1 cellular context compared by ENCODE assay signal in the genomic region with DNA sequence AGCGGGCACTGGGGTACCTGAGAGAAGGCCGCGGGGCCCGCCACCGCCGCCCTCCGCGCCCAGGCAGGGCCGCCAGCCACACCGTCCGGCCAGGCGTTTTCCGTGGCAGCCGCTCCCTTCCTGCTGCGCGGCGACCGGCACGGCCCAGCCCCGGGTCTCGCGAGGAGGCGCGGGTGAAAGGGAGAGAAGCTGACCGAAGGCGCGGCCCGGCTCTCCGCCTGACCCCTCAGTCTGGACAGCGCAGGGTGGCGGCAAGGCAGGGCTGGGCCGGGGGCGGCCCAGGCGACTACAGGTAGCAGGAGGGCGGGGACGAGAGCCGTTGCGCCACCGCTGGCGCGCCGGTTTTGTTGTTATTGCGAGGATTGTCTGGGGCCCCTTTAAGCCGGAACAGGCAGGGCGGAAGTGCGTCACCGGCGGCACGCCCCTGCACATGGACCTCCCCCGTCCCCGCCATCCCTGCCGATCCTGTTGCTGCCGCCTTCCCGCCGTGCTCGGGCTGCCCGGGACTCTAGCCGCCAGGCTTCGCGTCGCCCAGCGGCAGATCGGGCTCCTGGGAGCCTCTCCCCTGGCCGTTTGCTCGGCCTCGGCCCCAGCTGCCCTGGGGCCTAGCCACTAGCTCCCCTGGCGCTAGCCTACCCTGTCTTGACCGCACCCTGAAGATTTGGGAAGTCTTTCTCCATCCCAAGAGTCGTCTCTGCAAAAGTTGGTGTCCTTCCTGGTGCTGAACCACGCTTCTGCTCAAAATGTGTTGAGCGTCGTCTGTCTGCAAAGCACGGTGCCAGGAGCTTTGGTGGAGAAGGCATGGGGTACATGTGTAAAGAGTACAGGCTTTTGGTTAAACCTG.
TF ChIP-seq lines count a peak whose summit lies in the region.

A gene with protein sequence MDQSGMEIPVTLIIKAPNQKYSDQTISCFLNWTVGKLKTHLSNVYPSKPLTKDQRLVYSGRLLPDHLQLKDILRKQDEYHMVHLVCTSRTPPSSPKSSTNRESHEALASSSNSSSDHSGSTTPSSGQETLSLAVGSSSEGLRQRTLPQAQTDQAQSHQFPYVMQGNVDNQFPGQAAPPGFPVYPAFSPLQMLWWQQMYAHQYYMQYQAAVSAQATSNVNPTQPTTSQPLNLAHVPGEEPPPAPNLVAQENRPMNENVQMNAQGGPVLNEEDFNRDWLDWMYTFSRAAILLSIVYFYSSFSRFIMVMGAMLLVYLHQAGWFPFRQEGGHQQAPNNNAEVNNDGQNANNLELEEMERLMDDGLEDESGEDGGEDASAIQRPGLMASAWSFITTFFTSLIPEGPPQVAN (minus strand): TSS at position 352 of the 844 bp plus-strand sequence. CDS start 805 bp downstream, outside the sequence.

TF ChIP-seq in HepG2, 621 proteins besides CTCF, POLR2A, EP300 and RAD21 (continued from another document and continues in another):
- TF ChIP-seq, protein P1, sequence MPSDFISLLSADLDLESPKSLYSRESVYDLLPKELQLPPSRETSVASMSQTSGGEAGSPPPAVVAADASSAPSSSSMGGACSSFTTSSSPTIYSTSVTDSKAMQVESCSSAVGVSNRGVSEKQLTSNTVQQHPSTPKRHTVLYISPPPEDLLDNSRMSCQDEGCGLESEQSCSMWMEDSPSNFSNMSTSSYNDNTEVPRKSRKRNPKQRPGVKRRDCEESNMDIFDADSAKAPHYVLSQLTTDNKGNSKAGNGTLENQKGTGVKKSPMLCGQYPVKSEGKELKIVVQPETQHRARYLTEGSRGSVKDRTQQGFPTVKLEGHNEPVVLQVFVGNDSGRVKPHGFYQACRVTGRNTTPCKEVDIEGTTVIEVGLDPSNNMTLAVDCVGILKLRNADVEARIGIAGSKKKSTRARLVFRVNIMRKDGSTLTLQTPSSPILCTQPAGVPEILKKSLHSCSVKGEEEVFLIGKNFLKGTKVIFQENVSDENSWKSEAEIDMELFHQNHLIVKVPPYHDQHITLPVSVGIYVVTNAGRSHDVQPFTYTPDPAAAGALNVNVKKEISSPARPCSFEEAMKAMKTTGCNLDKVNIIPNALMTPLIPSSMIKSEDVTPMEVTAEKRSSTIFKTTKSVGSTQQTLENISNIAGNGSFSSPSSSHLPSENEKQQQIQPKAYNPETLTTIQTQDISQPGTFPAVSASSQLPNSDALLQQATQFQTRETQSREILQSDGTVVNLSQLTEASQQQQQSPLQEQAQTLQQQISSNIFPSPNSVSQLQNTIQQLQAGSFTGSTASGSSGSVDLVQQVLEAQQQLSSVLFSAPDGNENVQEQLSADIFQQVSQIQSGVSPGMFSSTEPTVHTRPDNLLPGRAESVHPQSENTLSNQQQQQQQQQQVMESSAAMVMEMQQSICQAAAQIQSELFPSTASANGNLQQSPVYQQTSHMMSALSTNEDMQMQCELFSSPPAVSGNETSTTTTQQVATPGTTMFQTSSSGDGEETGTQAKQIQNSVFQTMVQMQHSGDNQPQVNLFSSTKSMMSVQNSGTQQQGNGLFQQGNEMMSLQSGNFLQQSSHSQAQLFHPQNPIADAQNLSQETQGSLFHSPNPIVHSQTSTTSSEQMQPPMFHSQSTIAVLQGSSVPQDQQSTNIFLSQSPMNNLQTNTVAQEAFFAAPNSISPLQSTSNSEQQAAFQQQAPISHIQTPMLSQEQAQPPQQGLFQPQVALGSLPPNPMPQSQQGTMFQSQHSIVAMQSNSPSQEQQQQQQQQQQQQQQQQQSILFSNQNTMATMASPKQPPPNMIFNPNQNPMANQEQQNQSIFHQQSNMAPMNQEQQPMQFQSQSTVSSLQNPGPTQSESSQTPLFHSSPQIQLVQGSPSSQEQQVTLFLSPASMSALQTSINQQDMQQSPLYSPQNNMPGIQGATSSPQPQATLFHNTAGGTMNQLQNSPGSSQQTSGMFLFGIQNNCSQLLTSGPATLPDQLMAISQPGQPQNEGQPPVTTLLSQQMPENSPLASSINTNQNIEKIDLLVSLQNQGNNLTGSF (CRISPR knock-in tag; IDR thresholded peaks at IDR 0.05) = no peak
- peak; percentile 70; the same call in 1 of the 2 replicates for TF ChIP-seq ZNF430 (CRISPR knock-in tag; IDR thresholded peaks at IDR 0.05)
- TF ChIP-seq, protein P2, sequence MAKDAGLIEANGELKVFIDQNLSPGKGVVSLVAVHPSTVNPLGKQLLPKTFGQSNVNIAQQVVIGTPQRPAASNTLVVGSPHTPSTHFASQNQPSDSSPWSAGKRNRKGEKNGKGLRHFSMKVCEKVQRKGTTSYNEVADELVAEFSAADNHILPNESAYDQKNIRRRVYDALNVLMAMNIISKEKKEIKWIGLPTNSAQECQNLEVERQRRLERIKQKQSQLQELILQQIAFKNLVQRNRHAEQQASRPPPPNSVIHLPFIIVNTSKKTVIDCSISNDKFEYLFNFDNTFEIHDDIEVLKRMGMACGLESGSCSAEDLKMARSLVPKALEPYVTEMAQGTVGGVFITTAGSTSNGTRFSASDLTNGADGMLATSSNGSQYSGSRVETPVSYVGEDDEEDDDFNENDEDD (CRISPR knock-in tag; IDR thresholded peaks at IDR 0.05; ENCODE audit: borderline replicate concordance) = peak; percentile 73; the same call in 1 of the 2 replicates
- TF ChIP-seq DNMT3B (CRISPR knock-in tag; conservative IDR thresholded peaks at IDR 0.05) = no peak; the same call in 1 of the 2 replicates
- no peak for TF ChIP-seq PTBP1 (IDR thresholded peaks at IDR 0.05; ENCODE audit: low read depth, low read length, poor library complexity, severe bottlenecking)
- peak; percentile 89 for TF ChIP-seq ZNF761 (CRISPR knock-in tag; conservative IDR thresholded peaks at IDR 0.05)
- no peak for TF ChIP-seq PRMT3 (CRISPR knock-in tag; IDR thresholded peaks at IDR 0.05; ENCODE audit: borderline replicate concordance, low read depth)
- TF ChIP-seq ZFP62 (CRISPR knock-in tag; IDR thresholded peaks at IDR 0.05) = no peak
- TF ChIP-seq ZC3H13 (CRISPR knock-in tag; IDR thresholded peaks at IDR 0.05) = peak; percentile 87
- TF ChIP-seq ZKSCAN5 (CRISPR knock-in tag; IDR thresholded peaks at IDR 0.05) = no peak
- no peak for TF ChIP-seq MZF1 (CRISPR knock-in tag; IDR thresholded peaks at IDR 0.05; ENCODE audit: borderline replicate concordance)
- TF ChIP-seq, protein P3, sequence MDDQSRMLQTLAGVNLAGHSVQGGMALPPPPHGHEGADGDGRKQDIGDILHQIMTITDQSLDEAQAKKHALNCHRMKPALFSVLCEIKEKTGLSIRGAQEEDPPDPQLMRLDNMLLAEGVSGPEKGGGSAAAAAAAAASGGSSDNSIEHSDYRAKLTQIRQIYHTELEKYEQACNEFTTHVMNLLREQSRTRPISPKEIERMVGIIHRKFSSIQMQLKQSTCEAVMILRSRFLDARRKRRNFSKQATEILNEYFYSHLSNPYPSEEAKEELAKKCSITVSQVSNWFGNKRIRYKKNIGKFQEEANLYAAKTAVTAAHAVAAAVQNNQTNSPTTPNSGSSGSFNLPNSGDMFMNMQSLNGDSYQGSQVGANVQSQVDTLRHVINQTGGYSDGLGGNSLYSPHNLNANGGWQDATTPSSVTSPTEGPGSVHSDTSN (CRISPR knock-in tag; IDR thresholded peaks at IDR 0.05; ENCODE audit: borderline replicate concordance) = no peak
- TF ChIP-seq MBD4 (IDR thresholded peaks at IDR 0.05; ENCODE audit: borderline replicate concordance, low read length) = no peak
- TF ChIP-seq BCL6 (CRISPR knock-in tag; IDR thresholded peaks at IDR 0.05) = 0 out of 2 replicates have a peak, but pooled peaks have one; percentile 53
- TF ChIP-seq TAF1 (CRISPR knock-in tag; IDR thresholded peaks at IDR 0.05) = peak; percentile 88
- TF ChIP-seq HCFC1 (IDR thresholded peaks at IDR 0.05; ENCODE audit: low read depth, low read length) = peak; percentile 42; the same call in 1 of the 2 replicates
- TF ChIP-seq ZNF598 (CRISPR knock-in tag; IDR thresholded peaks at IDR 0.05; ENCODE audit: borderline replicate concordance) = peak; percentile 92; the same call in 1 of the 2 replicates
- peak; percentile 63; the same call in 1 of the 2 replicates for TF ChIP-seq ZNF543 (CRISPR knock-in tag; IDR thresholded peaks at IDR 0.05)
- no peak; the same call in 1 of the 2 replicates for TF ChIP-seq AHR (CRISPR knock-in tag; IDR thresholded peaks at IDR 0.05)
- TF ChIP-seq, protein P4, sequence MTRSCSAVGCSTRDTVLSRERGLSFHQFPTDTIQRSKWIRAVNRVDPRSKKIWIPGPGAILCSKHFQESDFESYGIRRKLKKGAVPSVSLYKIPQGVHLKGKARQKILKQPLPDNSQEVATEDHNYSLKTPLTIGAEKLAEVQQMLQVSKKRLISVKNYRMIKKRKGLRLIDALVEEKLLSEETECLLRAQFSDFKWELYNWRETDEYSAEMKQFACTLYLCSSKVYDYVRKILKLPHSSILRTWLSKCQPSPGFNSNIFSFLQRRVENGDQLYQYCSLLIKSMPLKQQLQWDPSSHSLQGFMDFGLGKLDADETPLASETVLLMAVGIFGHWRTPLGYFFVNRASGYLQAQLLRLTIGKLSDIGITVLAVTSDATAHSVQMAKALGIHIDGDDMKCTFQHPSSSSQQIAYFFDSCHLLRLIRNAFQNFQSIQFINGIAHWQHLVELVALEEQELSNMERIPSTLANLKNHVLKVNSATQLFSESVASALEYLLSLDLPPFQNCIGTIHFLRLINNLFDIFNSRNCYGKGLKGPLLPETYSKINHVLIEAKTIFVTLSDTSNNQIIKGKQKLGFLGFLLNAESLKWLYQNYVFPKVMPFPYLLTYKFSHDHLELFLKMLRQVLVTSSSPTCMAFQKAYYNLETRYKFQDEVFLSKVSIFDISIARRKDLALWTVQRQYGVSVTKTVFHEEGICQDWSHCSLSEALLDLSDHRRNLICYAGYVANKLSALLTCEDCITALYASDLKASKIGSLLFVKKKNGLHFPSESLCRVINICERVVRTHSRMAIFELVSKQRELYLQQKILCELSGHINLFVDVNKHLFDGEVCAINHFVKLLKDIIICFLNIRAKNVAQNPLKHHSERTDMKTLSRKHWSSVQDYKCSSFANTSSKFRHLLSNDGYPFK (CRISPR knock-in tag; IDR thresholded peaks at IDR 0.05; ENCODE audit: borderline replicate concordance) = peak; percentile 64; the same call in 1 of the 2 replicates
- peak; percentile 95 for TF ChIP-seq CEBPB (IDR thresholded peaks at IDR 0.05; ENCODE audit: borderline replicate concordance, low read depth, low read length)
- TF ChIP-seq, protein P5, sequence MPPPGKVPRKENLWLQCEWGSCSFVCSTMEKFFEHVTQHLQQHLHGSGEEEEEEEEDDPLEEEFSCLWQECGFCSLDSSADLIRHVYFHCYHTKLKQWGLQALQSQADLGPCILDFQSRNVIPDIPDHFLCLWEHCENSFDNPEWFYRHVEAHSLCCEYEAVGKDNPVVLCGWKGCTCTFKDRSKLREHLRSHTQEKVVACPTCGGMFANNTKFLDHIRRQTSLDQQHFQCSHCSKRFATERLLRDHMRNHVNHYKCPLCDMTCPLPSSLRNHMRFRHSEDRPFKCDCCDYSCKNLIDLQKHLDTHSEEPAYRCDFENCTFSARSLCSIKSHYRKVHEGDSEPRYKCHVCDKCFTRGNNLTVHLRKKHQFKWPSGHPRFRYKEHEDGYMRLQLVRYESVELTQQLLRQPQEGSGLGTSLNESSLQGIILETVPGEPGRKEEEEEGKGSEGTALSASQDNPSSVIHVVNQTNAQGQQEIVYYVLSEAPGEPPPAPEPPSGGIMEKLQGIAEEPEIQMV (CRISPR knock-in tag; IDR thresholded peaks at IDR 0.05; ENCODE audit: low read depth) = 0 out of 2 replicates have a peak, but pooled peaks have one; percentile 39
- TF ChIP-seq ZNF614 (CRISPR knock-in tag; IDR thresholded peaks at IDR 0.05; ENCODE audit: borderline replicate concordance) = peak; percentile 66; the same call in 1 of the 2 replicates
- TF ChIP-seq, protein P6, sequence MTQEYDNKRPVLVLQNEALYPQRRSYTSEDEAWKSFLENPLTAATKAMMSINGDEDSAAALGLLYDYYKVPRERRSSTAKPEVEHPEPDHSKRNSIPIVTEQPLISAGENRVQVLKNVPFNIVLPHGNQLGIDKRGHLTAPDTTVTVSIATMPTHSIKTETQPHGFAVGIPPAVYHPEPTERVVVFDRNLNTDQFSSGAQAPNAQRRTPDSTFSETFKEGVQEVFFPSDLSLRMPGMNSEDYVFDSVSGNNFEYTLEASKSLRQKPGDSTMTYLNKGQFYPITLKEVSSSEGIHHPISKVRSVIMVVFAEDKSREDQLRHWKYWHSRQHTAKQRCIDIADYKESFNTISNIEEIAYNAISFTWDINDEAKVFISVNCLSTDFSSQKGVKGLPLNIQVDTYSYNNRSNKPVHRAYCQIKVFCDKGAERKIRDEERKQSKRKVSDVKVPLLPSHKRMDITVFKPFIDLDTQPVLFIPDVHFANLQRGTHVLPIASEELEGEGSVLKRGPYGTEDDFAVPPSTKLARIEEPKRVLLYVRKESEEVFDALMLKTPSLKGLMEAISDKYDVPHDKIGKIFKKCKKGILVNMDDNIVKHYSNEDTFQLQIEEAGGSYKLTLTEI (CRISPR knock-in tag; conservative IDR thresholded peaks at IDR 0.05) = no peak
- TF ChIP-seq, protein P7, sequence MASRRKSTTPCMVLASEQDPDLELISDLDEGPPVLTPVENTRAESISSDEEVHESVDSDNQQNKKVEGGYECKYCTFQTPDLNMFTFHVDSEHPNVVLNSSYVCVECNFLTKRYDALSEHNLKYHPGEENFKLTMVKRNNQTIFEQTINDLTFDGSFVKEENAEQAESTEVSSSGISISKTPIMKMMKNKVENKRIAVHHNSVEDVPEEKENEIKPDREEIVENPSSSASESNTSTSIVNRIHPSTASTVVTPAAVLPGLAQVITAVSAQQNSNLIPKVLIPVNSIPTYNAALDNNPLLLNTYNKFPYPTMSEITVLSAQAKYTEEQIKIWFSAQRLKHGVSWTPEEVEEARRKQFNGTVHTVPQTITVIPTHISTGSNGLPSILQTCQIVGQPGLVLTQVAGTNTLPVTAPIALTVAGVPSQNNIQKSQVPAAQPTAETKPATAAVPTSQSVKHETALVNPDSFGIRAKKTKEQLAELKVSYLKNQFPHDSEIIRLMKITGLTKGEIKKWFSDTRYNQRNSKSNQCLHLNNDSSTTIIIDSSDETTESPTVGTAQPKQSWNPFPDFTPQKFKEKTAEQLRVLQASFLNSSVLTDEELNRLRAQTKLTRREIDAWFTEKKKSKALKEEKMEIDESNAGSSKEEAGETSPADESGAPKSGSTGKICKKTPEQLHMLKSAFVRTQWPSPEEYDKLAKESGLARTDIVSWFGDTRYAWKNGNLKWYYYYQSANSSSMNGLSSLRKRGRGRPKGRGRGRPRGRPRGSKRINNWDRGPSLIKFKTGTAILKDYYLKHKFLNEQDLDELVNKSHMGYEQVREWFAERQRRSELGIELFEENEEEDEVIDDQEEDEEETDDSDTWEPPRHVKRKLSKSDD (CRISPR knock-in tag; IDR thresholded peaks at IDR 0.05; ENCODE audit: low read depth) = 0 out of 2 replicates have a peak, but pooled peaks have one; percentile 61
- TF ChIP-seq, protein P8, sequence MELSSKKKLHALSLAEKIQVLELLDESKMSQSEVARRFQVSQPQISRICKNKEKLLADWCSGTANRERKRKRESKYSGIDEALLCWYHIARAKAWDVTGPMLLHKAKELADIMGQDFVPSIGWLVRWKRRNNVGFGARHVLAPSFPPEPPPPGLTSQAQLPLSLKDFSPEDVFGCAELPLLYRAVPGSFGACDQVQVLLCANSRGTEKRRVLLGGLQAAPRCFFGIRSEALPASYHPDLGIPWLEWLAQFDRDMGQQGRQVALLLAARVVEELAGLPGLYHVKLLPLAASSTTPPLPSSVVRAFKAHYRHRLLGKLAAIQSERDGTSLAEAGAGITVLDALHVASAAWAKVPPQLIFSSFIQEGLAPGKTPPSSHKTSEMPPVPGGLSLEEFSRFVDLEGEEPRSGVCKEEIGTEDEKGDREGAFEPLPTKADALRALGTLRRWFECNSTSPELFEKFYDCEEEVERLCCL (CRISPR knock-in tag; IDR thresholded peaks at IDR 0.05; ENCODE audit: borderline replicate concordance) = no peak
- peak; percentile 62 for TF ChIP-seq ZFP41 (CRISPR knock-in tag; IDR thresholded peaks at IDR 0.05; ENCODE audit: borderline replicate concordance)
- TF ChIP-seq POGZ (CRISPR knock-in tag; IDR thresholded peaks at IDR 0.05) = peak; percentile 90
